Comparison of ENCODE assay signal across 20 cellular contexts in genomic region chr1:222787746-222788145, GRCh38. TPM values are rescaled to one million over a fixed set of nuclear protein-coding genes. Genes with fewer than 3 reads are reported as not detected.
DNase-seq lines count a peak whose midpoint lies in the region; ATAC-seq and TF ChIP-seq lines count a peak whose summit lies in the region.
"Had no signal": no experiment of that assay in that cellular context is flagged by ENCODE, and none has a peak within 500 bp of the region (broad histone marks: within the 10 kb centered on the region; RNA-seq: fewer than 3 reads in every experiment).

No MANE protein-coding gene starts in this region.

- H2BK15ac ChIP-seq in mesenchymal stem cell (ENCODE audit: low read depth, poor library complexity, severe bottlenecking): no peak overlapping the region

- 3 to 10% methylated on average over 4 of the region's 4 CpGs for WGBS in GM23248 (ENCODE audit: low coverage in 1 of 2, low lambda C conversion rate in 2 of 2, missing lambda C conversion rate in 2 of 2), 2 experiments
- 85% methylated on average over 4 of the region's 4 CpGs for WGBS in mesenchymal stem cell

- H3K4me3 Mint-ChIP-seq in stimulated activated memory B cell treated with anti-CD40 and anti-IgM and Interleukin-4, amounts not matched to agents 10 μg/mL and 1 μg/mL and 100 μg/mL, for 72 hours: no peak overlapping the region
- H3K4me3 Mint-ChIP-seq: CD14-positive monocyte; CD4-positive, alpha-beta memory T cell; GM23338 had no signal

- no peak overlapping the region for H2BK12ac ChIP-seq in mesenchymal stem cell (ENCODE audit: low read length in 2 of 2)

- no peak overlapping the region for H4K91ac ChIP-seq in mesenchymal stem cell (ENCODE audit: low read length)

- no peaks in the 10 kb centered on the region for H3K79me1 ChIP-seq in mesenchymal stem cell (replicated peaks; ENCODE audit: low read length, poor library complexity, severe bottlenecking)

- peaks cover 34% of the 10 kb centered on the region for H3K4me1 Mint-ChIP-seq in stimulated activated memory B cell treated with anti-CD40 and anti-IgM and Interleukin-4, amounts not matched to agents 10 μg/mL and 1 μg/mL and 100 μg/mL, for 72 hours
- H3K4me1 Mint-ChIP-seq: CD4-positive, alpha-beta memory T cell; GM23338 had no signal

- H3K9me2 ChIP-seq in GM23248 (ENCODE audit: insufficient read depth): no peaks in the 10 kb centered on the region

- H3K4ac ChIP-seq in mesenchymal stem cell (ENCODE audit: low read depth in 1 of 2, low read length in 2 of 2): no peak overlapping the region

- H2AK5ac ChIP-seq in mesenchymal stem cell (ENCODE audit: low read length, severe bottlenecking): no peak overlapping the region

- H2AFZ ChIP-seq in GM23248 (no peak overlapping the region), mesenchymal stem cell (ENCODE audit: low read depth, low read length) (no peak overlapping the region)
- H2AFZ ChIP-seq: GM23338 had no signal

- no peaks in the 10 kb centered on the region for H3K79me2 ChIP-seq in GM23248 (ENCODE audit: insufficient read depth)

- H4K20me1 ChIP-seq in GM23248 (ENCODE audit: insufficient read depth): no peaks in the 10 kb centered on the region
- H4K20me1 ChIP-seq: BLaER1 had no signal

- peaks cover 14% of the 10 kb centered on the region for H3K36me3 Mint-ChIP-seq in stimulated activated memory B cell treated with anti-CD40 and anti-IgM and Interleukin-4, amounts not matched to agents 10 μg/mL and 1 μg/mL and 100 μg/mL, for 72 hours
- H3K36me3 Mint-ChIP-seq: CD14-positive monocyte; CD4-positive, alpha-beta memory T cell had no signal

- no peaks in the 10 kb centered on the region for H3K27me3 Mint-ChIP-seq in stimulated activated memory B cell treated with anti-CD40 and anti-IgM and Interleukin-4, amounts not matched to agents 10 μg/mL and 1 μg/mL and 100 μg/mL, for 72 hours

- H3K9ac ChIP-seq in GM23248 (no peak overlapping the region), mesenchymal stem cell (ENCODE audit: low read length) (peak overlapping the region; percentile 4)
- H3K9ac ChIP-seq: BLaER1 had no signal

- peak overlapping the region; percentile 29 for H3K27ac Mint-ChIP-seq in stimulated activated memory B cell treated with anti-CD40 and anti-IgM and Interleukin-4, amounts not matched to agents 10 μg/mL and 1 μg/mL and 100 μg/mL, for 72 hours
- H3K27ac Mint-ChIP-seq: CD14-positive monocyte; CD4-positive, alpha-beta memory T cell; GM23338 had no signal

- ATAC-seq in stimulated activated memory B cell treated with anti-CD40 and anti-IgM and Interleukin-4, amounts not matched to agents 10 μg/mL and 1 μg/mL and 100 μg/mL, for 72 hours: no peak
- ATAC-seq: GM23338, K562 had no signal

- no peak overlapping the region for H3K4me2 ChIP-seq in GM23248 (ENCODE audit: unreplicated experiment)
- no peak overlapping the region for H3K4me2 ChIP-seq in mesenchymal stem cell (ENCODE audit: low read length, poor library complexity, severe bottlenecking)
- H3K4me2 ChIP-seq: GM23338 had no signal

- H3K27ac ChIP-seq in GM23248 (no peak overlapping the region), mesenchymal stem cell (ENCODE audit: low read length, poor library complexity, severe bottlenecking) (no peak overlapping the region)
- H3K27ac ChIP-seq: BLaER1 had no signal

- H3K9me3 Mint-ChIP-seq in stimulated activated memory B cell treated with anti-CD40 and anti-IgM and Interleukin-4, amounts not matched to agents 10 μg/mL and 1 μg/mL and 100 μg/mL, for 72 hours: peaks cover 17% of the 10 kb centered on the region
- H3K9me3 Mint-ChIP-seq: GM23338 had no signal

- H3K4me3 ChIP-seq in GM23248: no peak overlapping the region
- no peak overlapping the region for H3K4me3 ChIP-seq in cardiac fibroblast (replicated peaks in 1 of 2; ENCODE audit: low read depth in 2 of 2, low read length in 2 of 2)
- H3K4me3 ChIP-seq in mesenchymal stem cell (ENCODE audit: insufficient read depth in 1 of 2, low read depth in 1 of 2, low read length in 2 of 2): no peak overlapping the region
- H3K4me3 ChIP-seq: BLaER1, GM12878, GM23338, K562 had no signal

- no peaks in the 10 kb centered on the region for H3K4me1 ChIP-seq in GM23248 (ENCODE audit: insufficient read depth)
- peaks cover 3% of the 10 kb centered on the region for H3K4me1 ChIP-seq in mesenchymal stem cell (ENCODE audit: control insufficient read depth, insufficient read depth, low read depth, low read length)

- H2BK120ac ChIP-seq in mesenchymal stem cell (ENCODE audit: low read depth, low read length): no peak overlapping the region

- DNase-seq in GM23248 (peak; percentile 45), cardiac fibroblast (ENCODE audit: low read depth in 2 of 2) (peak; percentile 34), mesenchymal stem cell (no peak), RKO (ENCODE audit: low spot score) (no peak), amniotic stem cell (lab: John Stamatoyannopoulos, UW) (no peak), OCI-M2 (lab: John Stamatoyannopoulos, UW; ENCODE audit: unreplicated experiment) (no peak), GM20000 (ENCODE audit: low spot score) (no peak)
- DNase-seq: ACHN; AML-193; CD4-positive, alpha-beta memory T cell; DMS79 treated with DMSO at 0.1 percent for 48 hours; GF-D8; HCEC 1CT; IMR-90 had no signal

- no peaks in the 10 kb centered on the region for H3K36me3 ChIP-seq in GM23248 (ENCODE audit: low read depth)
- no peaks in the 10 kb centered on the region for H3K36me3 ChIP-seq in mesenchymal stem cell (ENCODE audit: control insufficient read depth in 1 of 2, insufficient read depth in 2 of 2, low read depth in 1 of 2, low read length in 2 of 2)
- H3K36me3 ChIP-seq: BLaER1 had no signal

- H3K9me3 ChIP-seq in GM23248 (ENCODE audit: low read depth): no peaks in the 10 kb centered on the region
- H3K9me3 ChIP-seq in mesenchymal stem cell (ENCODE audit: control insufficient read depth, low read length): no peaks in the 10 kb centered on the region

- TF ChIP-seq CTCF in cardiac fibroblast (IDR thresholded peaks at IDR 0.05; ENCODE audit: low read depth, low read length) (no peak), GM20000 (IDR thresholded peaks at IDR 0.05; ENCODE audit: extremely low read depth, missing control alignments) (no peak)

- H3K27me3 ChIP-seq in GM23248 (replicated peaks; ENCODE audit: insufficient read depth) (peaks cover 28% of the 10 kb centered on the region), mesenchymal stem cell (ENCODE audit: control insufficient read depth in 1 of 2, insufficient read depth in 1 of 2, low read length in 2 of 2) (peaks cover 0 to 18% of the 10 kb centered on the region in 2 experiments)
- H3K27me3 ChIP-seq: BLaER1 had no signal

- no peaks in the 10 kb centered on the region for H3F3A ChIP-seq in GM23248 (ENCODE audit: insufficient read depth)

- H3K23ac ChIP-seq in mesenchymal stem cell (ENCODE audit: low read length in 2 of 2): no peak overlapping the region

- H3K14ac ChIP-seq in mesenchymal stem cell (ENCODE audit: low read length in 2 of 2): no peak overlapping the region

- no peak overlapping the region for H4K8ac ChIP-seq in mesenchymal stem cell (ENCODE audit: low read length)

- no peak overlapping the region for H2BK5ac ChIP-seq in mesenchymal stem cell (ENCODE audit: low read depth, low read length, poor library complexity, severe bottlenecking)

- in situ Hi-C loops in GM23248 (cut with MboI): no loop called here

- no peak overlapping the region for H3K18ac ChIP-seq in mesenchymal stem cell (ENCODE audit: low read depth in 1 of 2, low read length in 2 of 2)

RNA-seq across cellular contexts. Expression of gene DISP1, which starts 27.1 kb away (rescaled TPM):
- 1.5 and 2.6 TPM in 2 replicates for total RNA-seq in GM23248 (2014; rRNA removed; shearing (Covaris generic))
- polyA plus RNA-seq in GM23248 (2016; fragmentation: Nextera tagmentation; extraction: Ambion mirVana): 3.1 and 3.6 TPM in 2 replicates
- 2.6 TPM for polyA plus RNA-seq in mesenchymal stem cell (2013, experiment 1 of 2)
- polyA plus RNA-seq in mesenchymal stem cell (2013, experiment 2 of 2): 2.5 TPM

RNA-seq across cellular contexts. Expression of gene FAM177B, which starts 50.7 kb away (rescaled TPM):
- not detected in 2 replicates for total RNA-seq in GM23248 (2014; rRNA removed; shearing (Covaris generic))
- polyA plus RNA-seq in GM23248 (2016; fragmentation: Nextera tagmentation; extraction: Ambion mirVana): not detected in 2 replicates
- polyA plus RNA-seq in mesenchymal stem cell (2013, experiment 1 of 2): not detected
- polyA plus RNA-seq in mesenchymal stem cell (2013, experiment 2 of 2): not detected
- total RNA-seq: GM12878, GM23338, IMR-90, K562 had no signal
- polyA plus RNA-seq: CD14-positive monocyte, GM23338, IMR-90, K562 had no signal

Comparison
In these comparisons a context has a peak if more than half of its experiments do, and no peak if none do; other contexts are left out.
1. DNase-seq: peak in GM23248 (single experiment) and cardiac fibroblast (2 of 2); none in mesenchymal stem cell (single experiment), RKO (single experiment), amniotic stem cell (single experiment), OCI-M2 (single experiment) and GM20000 (single experiment).